Comparison of ENCODE assay signal across 8 cellular contexts in the genomic region with DNA sequence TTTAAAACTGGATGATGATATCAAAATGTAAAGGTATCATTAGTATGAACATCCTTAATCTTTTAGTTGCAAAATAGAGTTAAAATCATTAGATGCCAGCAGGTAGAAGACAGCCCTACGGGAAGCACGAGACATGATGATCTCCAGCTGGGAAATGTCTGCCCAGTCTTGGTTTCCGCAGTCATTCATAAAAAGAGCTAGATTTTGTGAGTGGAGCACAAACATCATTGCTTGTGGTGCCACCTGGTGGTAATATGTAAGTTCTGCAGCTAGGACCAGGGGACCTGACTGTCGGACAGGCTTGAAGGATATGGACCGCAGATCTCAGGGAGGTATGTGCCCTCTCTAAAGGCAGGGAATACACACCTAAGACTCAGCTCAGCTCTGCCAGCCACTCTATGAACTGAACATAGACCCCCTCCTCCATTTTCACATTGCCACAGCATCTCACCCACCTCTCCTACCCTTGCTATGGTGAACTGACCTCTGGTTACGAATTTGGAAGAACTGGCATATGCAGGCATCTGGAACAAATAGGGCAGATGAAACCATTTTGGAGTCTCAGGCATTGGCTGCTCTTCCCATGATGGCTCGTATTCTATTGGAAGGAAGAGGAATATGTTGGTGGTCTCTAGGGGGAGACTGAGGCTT. TPM values are rescaled to one million over a fixed set of nuclear protein-coding genes. Genes with fewer than 3 reads are reported as not detected.
DNase-seq lines count a peak whose midpoint lies in the region; ATAC-seq, FAIRE-seq and TF ChIP-seq lines count a peak whose summit lies in the region.

No MANE protein-coding gene starts in this region.

- no peak overlapping the region for H3K27ac ChIP-seq in GM23338 (ENCODE audit: low read depth)
- no peak overlapping the region for H3K27ac ChIP-seq in K562 (ENCODE audit: extremely low read depth, low read depth, low read length)
- no peak overlapping the region for H3K27ac ChIP-seq in gastrocnemius medialis

- peaks cover 12% of the 10 kb centered on the region for H3K4me1 Mint-ChIP-seq in Caco-2 (ENCODE audit: low read depth, unreplicated experiment)
- peaks cover 12% of the 10 kb centered on the region; the same call in 2 of the 3 replicates for H3K4me1 Mint-ChIP-seq in GM23338
- H3K4me1 Mint-ChIP-seq in T-helper 2 cell treated with Interferon-gamma antibody and Interleukin-4, amounts not matched to agents 5 μg/mL and 100 μg/mL, for 36 hours (ENCODE audit: low read depth): peaks cover 50% of the 10 kb centered on the region

- H3K9me3 ChIP-seq in Caco-2 (no peaks in the 10 kb centered on the region), K562 (replicated peaks; ENCODE audit: control insufficient read depth, insufficient read depth, low read depth, low read length) (no peaks in the 10 kb centered on the region), gastrocnemius medialis (no peaks in the 10 kb centered on the region)

- intact Hi-C loops in Caco-2 (cut with micrococcal nuclease; ENCODE audit: unreplicated experiment) (loop anchor here (1.0 to 5.0 kb wide), 7 partner anchors 45 to 281 kb away; a partner anchor contains a TSS), K562 (cut with micrococcal nuclease) (loop anchor here (1.0 to 5.0 kb wide), 8 partner anchors 70 to 585 kb away; a partner anchor contains a TSS), gastrocnemius medialis (cut with DNase I; ENCODE audit: low total_unique reads) (loop anchor here (1.0 to 10.0 kb wide), 4 partner anchors 47 to 278 kb away; a partner anchor contains a TSS)

- H3K79me2 ChIP-seq in GM23338 (replicated peaks; ENCODE audit: insufficient read depth) (no peaks in the 10 kb centered on the region), K562 (ENCODE audit: control insufficient read depth, insufficient read depth, low read length) (no peaks in the 10 kb centered on the region)

- H3K27me3 ChIP-seq in Caco-2 (replicated peaks; ENCODE audit: control insufficient read depth, insufficient read depth, low read length) (peaks cover 2% of the 10 kb centered on the region; the same call in 1 of the 2 replicates), GM23338 (ENCODE audit: insufficient read depth) (peaks cover 30% of the 10 kb centered on the region), K562 (ENCODE audit: control insufficient read depth in 2 of 2, insufficient read depth in 2 of 2, low read length in 2 of 2) (peaks cover 45 to 63% of the 10 kb centered on the region in 2 experiments), gastrocnemius medialis (peaks cover 0 to 4% (median 0%) of the 10 kb centered on the region in 3 donors)

- no peak overlapping the region for H3K4me2 ChIP-seq in GM23338
- no peak overlapping the region for H3K4me2 ChIP-seq in K562 (ENCODE audit: insufficient read depth, low read length)

- H2AFZ ChIP-seq in GM23338 (peak overlapping the region; percentile 35; the same call in 1 of the 2 replicates), K562 (ENCODE audit: low read depth, low read length) (no peak overlapping the region)

- CTCF ChIA-PET in Caco-2 (lab: Charles Lee) (interaction anchor here (0.6 to 2.7 kb wide), 44 partner anchors 11 to 1317 kb away, joined by 3 to 68 read pairs (median 4); a partner anchor contains a TSS), K562 (lab: Yijun Ruan, JAX; ENCODE audit: low intra/inter-chr PET ratio) (interaction anchor here (0.5 to 3.8 kb wide), 23 partner anchors 20 to 653 kb away, joined by 3 to 43 read pairs (median 5); a partner anchor contains a TSS)

- 0 out of 2 replicates have a peak, but pooled peaks cover 4% of the 10 kb centered on the region for H3K9me2 ChIP-seq in GM23338 (ENCODE audit: insufficient read depth)

- TF ChIP-seq RAD21 in K562 (CRISPR knock-in tag; conservative IDR thresholded peaks at IDR 0.05 in 1 of 2, IDR thresholded peaks at IDR 0.05 in 1 of 2): peak; percentile 87 to 94

- H3K36me3 Mint-ChIP-seq in Caco-2 (ENCODE audit: insufficient read depth, unreplicated experiment) (no peaks in the 10 kb centered on the region), GM23338 (ENCODE audit: low read depth) (no peaks in the 10 kb centered on the region)
- H3K36me3 Mint-ChIP-seq in T-helper 2 cell treated with Interferon-gamma antibody and Interleukin-4, amounts not matched to agents 5 μg/mL and 100 μg/mL, for 36 hours (ENCODE audit: low read depth): peaks cover 68% of the 10 kb centered on the region

- H3K27ac Mint-ChIP-seq in Caco-2 (ENCODE audit: unreplicated experiment): no peak overlapping the region
- no peak overlapping the region for H3K27ac Mint-ChIP-seq in GM23338
- H3K27ac Mint-ChIP-seq in T-helper 2 cell treated with Interferon-gamma antibody and Interleukin-4, amounts not matched to agents 5 μg/mL and 100 μg/mL, for 36 hours: no peak overlapping the region

- H3K9me3 Mint-ChIP-seq in Caco-2 (ENCODE audit: unreplicated experiment) (no peaks in the 10 kb centered on the region), GM23338 (no peaks in the 10 kb centered on the region)
- no peaks in the 10 kb centered on the region for H3K9me3 Mint-ChIP-seq in T-helper 2 cell treated with Interferon-gamma antibody and Interleukin-4, amounts not matched to agents 5 μg/mL and 100 μg/mL, for 36 hours

- POLR2A ChIA-PET in Caco-2 (lab: Charles Lee): no interaction called here
- POLR2A ChIA-PET in K562 (lab: Yijun Ruan, JAX): interaction anchor here (0.8 to 1.4 kb wide), 4 partner anchors 20 to 280 kb away, joined by 3 to 5 read pairs (median 4); a partner anchor contains a TSS

- peak; percentile 75 to 81 for TF ChIP-seq CTCF in Caco-2 (IDR thresholded peaks at IDR 0.05; ENCODE audit: insufficient read depth in 1 of 2, low read depth in 1 of 2, low read length in 1 of 2, severe bottlenecking in 1 of 2, unreplicated experiment in 1 of 2)
- peak; percentile 75 to 89 for TF ChIP-seq CTCF in GM23338 (conservative IDR thresholded peaks at IDR 0.05; ENCODE audit: low read depth in 2 of 2)
- peak; percentile 90 to 92 (median 92) for TF ChIP-seq CTCF in K562 (IDR thresholded peaks at IDR 0.05 in 2 of 3, conservative IDR thresholded peaks at IDR 0.05 in 1 of 3; ENCODE audit: insufficient read depth in 2 of 3, low read depth in 1 of 3, low read length in 3 of 3)
- TF ChIP-seq CTCF in gastrocnemius medialis (IDR thresholded peaks at IDR 0.05 in 4 of 5, conservative IDR thresholded peaks at IDR 0.05 in 1 of 5): peak; percentile 76 to 88 (median 87)

- DNase-seq in Caco-2 (peak; percentile 82 to 83), GM23338 (ENCODE audit: low spot score) (peak; percentile 82), NCI-H2029 treated with DMSO at 0.1 percent for 48 hours (lab: John Stamatoyannopoulos, UW) (peak; percentile 62), K562 (ENCODE audit: extremely low read depth in 1 of 4, low spot score in 3 of 4) (peak; percentile 81 to 89 (median 84)), hypothalamus (lab: John Stamatoyannopoulos, UW) (peak in 36 of 51 donors; percentile 4 to 77 (median 44)), gastrocnemius medialis (peak; percentile 48 to 69)
- DNase-seq in T-helper 2 cell treated with Interferon-gamma antibody and Interleukin-4, amounts not matched to agents 5 μg/mL and 100 μg/mL, for 36 hours (ENCODE audit: low spot score): peak; percentile 49

- WGBS in K562 (ENCODE audit: insufficient coverage, low coverage, missing lambda C conversion rate): 12% methylated on average over 7 of the region's 7 CpGs

- H3K36me3 ChIP-seq in Caco-2 (ENCODE audit: control insufficient read depth, insufficient read depth, low read length): no peaks in the 10 kb centered on the region
- no peaks in the 10 kb centered on the region for H3K36me3 ChIP-seq in GM23338 (ENCODE audit: insufficient read depth)
- no peaks in the 10 kb centered on the region for H3K36me3 ChIP-seq in K562 (ENCODE audit: control insufficient read depth, insufficient read depth, low read length)
- no peaks in the 10 kb centered on the region for H3K36me3 ChIP-seq in gastrocnemius medialis

- in situ Hi-C loops in K562 (cut with MboI): loop anchor here (5.0 to 25.0 kb wide), 3 partner anchors 175 to 425 kb away; a partner anchor contains a TSS
- in situ Hi-C loops in gastrocnemius medialis (cut with MboI; ENCODE audit: low sequenced_read_pairs in 4 of 4): loop anchor here (5.0 to 10.0 kb wide), 7 partner anchors 48 to 280 kb away; a partner anchor contains a TSS

- FAIRE-seq in K562 (lab: Jason Lieb, UNC): peak; percentile 99

- peak; percentile 8; the same call in 2 of the 3 replicates for ATAC-seq in GM23338
- peak; percentile 81 for ATAC-seq in K562
- peak; percentile 55 to 56 for ATAC-seq in gastrocnemius medialis
- ATAC-seq in GM19467 (IDR thresholded peaks at IDR 0.05; ENCODE audit: unreplicated experiment): no peak

- no peak overlapping the region for H3K4me3 ChIP-seq in Caco-2 (ENCODE audit: low read depth, low read length)
- no peak overlapping the region for H3K4me3 ChIP-seq in GM23338
- H3K4me3 ChIP-seq in K562: no peak overlapping the region
- H3K4me3 ChIP-seq in gastrocnemius medialis: no peak overlapping the region

- H3K4me1 ChIP-seq in Caco-2 (0 out of 2 replicates have a peak, but pooled peaks cover 3% of the 10 kb centered on the region), GM23338 (ENCODE audit: insufficient read depth) (peaks cover 4% of the 10 kb centered on the region), K562 (replicated peaks in 1 of 2; ENCODE audit: control insufficient read depth in 2 of 2, insufficient read depth in 2 of 2, low read length in 2 of 2) (peaks cover 4 to 12% of the 10 kb centered on the region in 2 experiments; a peak in 3 of 5 replicates), gastrocnemius medialis (peaks cover 19 to 20% of the 10 kb centered on the region in 2 donors)

- TF ChIP-seq POLR2A in K562 (conservative IDR thresholded peaks at IDR 0.05) (no peak), gastrocnemius medialis (IDR thresholded peaks at IDR 0.05) (no peak)

- H4K20me1 ChIP-seq in GM23338 (replicated peaks; ENCODE audit: insufficient read depth) (no peaks in the 10 kb centered on the region), K562 (replicated peaks; ENCODE audit: control insufficient read depth, insufficient read depth, low read length) (0 out of 2 replicates have a peak, but pooled peaks cover 3% of the 10 kb centered on the region)

- H3K27me3 Mint-ChIP-seq in Caco-2 (ENCODE audit: insufficient read depth, unreplicated experiment) (peaks cover 20% of the 10 kb centered on the region), GM23338 (ENCODE audit: insufficient read depth, low read depth, poor library complexity) (peaks cover 19% of the 10 kb centered on the region)
- H3K27me3 Mint-ChIP-seq in T-helper 2 cell treated with Interferon-gamma antibody and Interleukin-4, amounts not matched to agents 5 μg/mL and 100 μg/mL, for 36 hours (ENCODE audit: low read depth): peaks cover 16% of the 10 kb centered on the region

- no peak overlapping the region for H3K4me3 Mint-ChIP-seq in Caco-2 (ENCODE audit: unreplicated experiment)
- H3K4me3 Mint-ChIP-seq in GM23338: no peak overlapping the region
- H3K4me3 Mint-ChIP-seq in T-helper 2 cell treated with Interferon-gamma antibody and Interleukin-4, amounts not matched to agents 5 μg/mL and 100 μg/mL, for 36 hours: no peak overlapping the region

- H3K9ac ChIP-seq in K562 (ENCODE audit: insufficient read depth in 1 of 2, low read depth in 2 of 2, low read length in 2 of 2): no peak overlapping the region

- TF ChIP-seq EP300 in K562 (IDR thresholded peaks at IDR 0.05; ENCODE audit: low read length): no peak

- H3F3A ChIP-seq in GM23338 (replicated peaks; ENCODE audit: low read depth): peaks cover 6% of the 10 kb centered on the region; the same call in 1 of the 2 replicates

- no peaks in the 10 kb centered on the region for H3K9me1 ChIP-seq in K562 (ENCODE audit: control insufficient read depth, insufficient read depth, low read length)

- BruUV-seq in Caco-2 (replicated peaks; lab: Mats Ljungman, UMichigan): no TSS peak
- no TSS peak for BruUV-seq in K562 (replicated peaks; lab: Mats Ljungman, UMichigan)

RNA-seq across cellular contexts. Expression of a gene that starts 9.2 kb away (rescaled TPM):
- total RNA-seq in Caco-2 (2022) (not detected in 2 replicates), K562 (2014; rRNA removed) (not detected in 2 replicates), K562 (2014; rRNA removed; fragmentation: Illumina TruSeq; extraction: Trizol) (not detected in 2 replicates), K562 (2015; rRNA removed; fragmentation: Illumina TruSeq; extraction: Trizol) (0.11 TPM in 1 of 2 replicates, not detected in the other), K562 (2021) (0.54 and 0.82 TPM in 2 replicates), gastrocnemius medialis (10 to 100 TPM in 1 of 4 donors, 1 to 10 TPM in 3; 2.1 to 10.2 (median 4.7) TPM)
- not detected in 2 replicates for total RNA-seq in GM23338 (2014; rRNA removed; shearing (Covaris generic))
- polyA plus RNA-seq in GM23338 (2016; fragmentation: Nextera tagmentation; extraction: Ambion mirVana) (0.43 and 0.84 TPM in 2 replicates), K562 (2011; rRNA removed) (not detected in 2 replicates), K562 (2014; fragmentation: Illumina TruSeq; extraction: Trizol) (0.30 and 0.32 TPM in 2 replicates), K562 (2014; fragmentation: Nextera tagmentation; extraction: Ambion mirVana) (under 1 TPM in 1 of 2 experiments, not detected in 1; 0.11 TPM), K562 (2014; rRNA removed) (not detected in 2 replicates)
- total RNA-seq in K562 (2011; cell fraction: chromatin; rRNA removed; ENCODE audit: low replicate concordance): not detected in 2 replicates
- total RNA-seq in K562 (2011; cell fraction: nucleolus; rRNA removed): not detected in 2 replicates
- total RNA-seq in K562 (2011; cell fraction: nucleoplasm; rRNA removed): not detected in 2 replicates
- 0.22 and 0.28 TPM in 2 replicates for polyA plus RNA-seq in K562 (2011; cell fraction: cytosol; rRNA removed)
- 0.25 and 0.26 TPM in 2 replicates for polyA plus RNA-seq in K562 (2011; cell fraction: nucleus; rRNA removed)
- polyA plus RNA-seq in K562 (2012): 0.16 and 0.55 TPM in 2 replicates
- polyA minus RNA-seq in K562 (2011; rRNA and poly(A)+ RNA removed): 0.32 TPM in 1 of 2 replicates, not detected in the other
- not detected in 2 replicates for polyA minus RNA-seq in K562 (2011; cell fraction: cytosol; rRNA and poly(A)+ RNA removed)
- polyA minus RNA-seq in K562 (2011; cell fraction: nucleus; rRNA and poly(A)+ RNA removed): not detected in 2 replicates

RNA-seq across cellular contexts. Expression of a gene that starts 15.3 kb away (rescaled TPM):
- total RNA-seq in Caco-2 (2022) (not detected in 2 replicates), K562 (2014; rRNA removed) (not detected in 2 replicates), K562 (2014; rRNA removed; fragmentation: Illumina TruSeq; extraction: Trizol) (not detected in 2 replicates), K562 (2015; rRNA removed; fragmentation: Illumina TruSeq; extraction: Trizol) (not detected in 2 replicates), K562 (2021) (not detected in 2 replicates), gastrocnemius medialis (not detected)
- not detected in 2 replicates for total RNA-seq in GM23338 (2014; rRNA removed; shearing (Covaris generic))
- polyA plus RNA-seq in GM23338 (2016; fragmentation: Nextera tagmentation; extraction: Ambion mirVana) (not detected in 2 replicates), K562 (2011; rRNA removed) (not detected in 2 replicates), K562 (2014; fragmentation: Illumina TruSeq; extraction: Trizol) (not detected in 2 replicates), K562 (2014; fragmentation: Nextera tagmentation; extraction: Ambion mirVana) (under 1 TPM in 1 of 2 experiments, not detected in 1; 0.04 TPM), K562 (2014; rRNA removed) (0.19 TPM in 1 of 2 replicates, not detected in the other)
- not detected in 2 replicates for total RNA-seq in K562 (2011; cell fraction: chromatin; rRNA removed; ENCODE audit: low replicate concordance)
- total RNA-seq in K562 (2011; cell fraction: nucleolus; rRNA removed): not detected in 2 replicates
- not detected in 2 replicates for total RNA-seq in K562 (2011; cell fraction: nucleoplasm; rRNA removed)
- polyA plus RNA-seq in K562 (2011; cell fraction: cytosol; rRNA removed): 0.04 and 0.06 TPM in 2 replicates
- polyA plus RNA-seq in K562 (2011; cell fraction: nucleus; rRNA removed): 0.07 TPM in 1 of 2 replicates, not detected in the other
- polyA plus RNA-seq in K562 (2012): 0.04 and 0.22 TPM in 2 replicates
- polyA minus RNA-seq in K562 (2011; rRNA and poly(A)+ RNA removed): not detected in 2 replicates
- not detected in 2 replicates for polyA minus RNA-seq in K562 (2011; cell fraction: cytosol; rRNA and poly(A)+ RNA removed)
- not detected in 2 replicates for polyA minus RNA-seq in K562 (2011; cell fraction: nucleus; rRNA and poly(A)+ RNA removed)

RNA-seq across cellular contexts. Expression of a gene that starts 33.7 kb away (rescaled TPM):
- not detected in 2 replicates for total RNA-seq in Caco-2 (2022)
- total RNA-seq in GM23338 (2014; rRNA removed; shearing (Covaris generic)): not detected in 2 replicates
- polyA plus RNA-seq in GM23338 (2016; fragmentation: Nextera tagmentation; extraction: Ambion mirVana): not detected in 2 replicates
- not detected in 2 replicates for total RNA-seq in K562 (2011; cell fraction: chromatin; rRNA removed; ENCODE audit: low replicate concordance)
- not detected in 2 replicates for total RNA-seq in K562 (2011; cell fraction: nucleolus; rRNA removed)
- total RNA-seq in K562 (2011; cell fraction: nucleoplasm; rRNA removed): not detected in 2 replicates
- 0.05 TPM in 1 of 2 replicates, not detected in the other for total RNA-seq in K562 (2014; rRNA removed)
- total RNA-seq in K562 (2014; rRNA removed; fragmentation: Illumina TruSeq; extraction: Trizol): not detected in 2 replicates
- 0.04 TPM in 1 of 2 replicates, not detected in the other for total RNA-seq in K562 (2015; rRNA removed; fragmentation: Illumina TruSeq; extraction: Trizol)
- total RNA-seq in K562 (2021): 1.5 and 2.7 TPM in 2 replicates
- not detected in 2 replicates for polyA plus RNA-seq in K562 (2011; rRNA removed)
- 0.01 TPM in 1 of 2 replicates, not detected in the other for polyA plus RNA-seq in K562 (2011; cell fraction: cytosol; rRNA removed)
- not detected in 2 replicates for polyA plus RNA-seq in K562 (2011; cell fraction: nucleus; rRNA removed)
- polyA plus RNA-seq in K562 (2012): 0.05 and 0.10 TPM in 2 replicates
- polyA plus RNA-seq in K562 (2014; fragmentation: Illumina TruSeq; extraction: Trizol): 0.03 TPM in 1 of 2 replicates, not detected in the other
- under 1 TPM; 0.01 to 0.03 TPM for polyA plus RNA-seq in K562 (2014; fragmentation: Nextera tagmentation; extraction: Ambion mirVana)
- polyA plus RNA-seq in K562 (2014; rRNA removed): not detected in 2 replicates
- not detected in 2 replicates for polyA minus RNA-seq in K562 (2011; rRNA and poly(A)+ RNA removed)
- polyA minus RNA-seq in K562 (2011; cell fraction: cytosol; rRNA and poly(A)+ RNA removed): not detected in 2 replicates
- polyA minus RNA-seq in K562 (2011; cell fraction: nucleus; rRNA and poly(A)+ RNA removed): not detected in 2 replicates
- total RNA-seq in gastrocnemius medialis: 10 to 100 TPM in 1 of 4 donors, under 1 TPM in 2, not detected in 1; 0.10 to 28.4 (median 0.11) TPM

RNA-seq across cellular contexts. Expression of a gene that starts 47.1 kb away (rescaled TPM):
- total RNA-seq in Caco-2 (2022) (not detected in 2 replicates), K562 (2014; rRNA removed) (not detected in 2 replicates), K562 (2014; rRNA removed; fragmentation: Illumina TruSeq; extraction: Trizol) (not detected in 2 replicates), K562 (2015; rRNA removed; fragmentation: Illumina TruSeq; extraction: Trizol) (not detected in 2 replicates), K562 (2021) (not detected in 2 replicates), gastrocnemius medialis (not detected)
- total RNA-seq in GM23338 (2014; rRNA removed; shearing (Covaris generic)): not detected in 2 replicates
- polyA plus RNA-seq in GM23338 (2016; fragmentation: Nextera tagmentation; extraction: Ambion mirVana) (not detected in 2 replicates), K562 (2011; rRNA removed) (not detected in 2 replicates), K562 (2014; fragmentation: Illumina TruSeq; extraction: Trizol) (not detected in 2 replicates), K562 (2014; fragmentation: Nextera tagmentation; extraction: Ambion mirVana) (not detected), K562 (2014; rRNA removed) (not detected in 2 replicates)
- total RNA-seq in K562 (2011; cell fraction: chromatin; rRNA removed; ENCODE audit: low replicate concordance): not detected in 2 replicates
- total RNA-seq in K562 (2011; cell fraction: nucleolus; rRNA removed): not detected in 2 replicates
- not detected in 2 replicates for total RNA-seq in K562 (2011; cell fraction: nucleoplasm; rRNA removed)
- polyA plus RNA-seq in K562 (2011; cell fraction: cytosol; rRNA removed): not detected in 2 replicates
- polyA plus RNA-seq in K562 (2011; cell fraction: nucleus; rRNA removed): not detected in 2 replicates
- polyA plus RNA-seq in K562 (2012): not detected in 2 replicates
- polyA minus RNA-seq in K562 (2011; rRNA and poly(A)+ RNA removed): not detected in 2 replicates
- not detected in 2 replicates for polyA minus RNA-seq in K562 (2011; cell fraction: cytosol; rRNA and poly(A)+ RNA removed)
- not detected in 2 replicates for polyA minus RNA-seq in K562 (2011; cell fraction: nucleus; rRNA and poly(A)+ RNA removed)

RNA-seq across cellular contexts. Expression of a gene that starts 57.7 kb away (rescaled TPM):
- total RNA-seq in Caco-2 (2022) (0.18 TPM in 1 of 2 replicates, not detected in the other), K562 (2014; rRNA removed) (not detected in 2 replicates), K562 (2014; rRNA removed; fragmentation: Illumina TruSeq; extraction: Trizol) (not detected in 2 replicates), K562 (2015; rRNA removed; fragmentation: Illumina TruSeq; extraction: Trizol) (not detected in 2 replicates), K562 (2021) (not detected in 2 replicates), gastrocnemius medialis (not detected)
- total RNA-seq in GM23338 (2014; rRNA removed; shearing (Covaris generic)): not detected in 2 replicates
- polyA plus RNA-seq in GM23338 (2016; fragmentation: Nextera tagmentation; extraction: Ambion mirVana) (not detected in 2 replicates), K562 (2011; rRNA removed) (not detected in 2 replicates), K562 (2014; fragmentation: Illumina TruSeq; extraction: Trizol) (not detected in 2 replicates), K562 (2014; fragmentation: Nextera tagmentation; extraction: Ambion mirVana) (not detected), K562 (2014; rRNA removed) (not detected in 2 replicates)
- total RNA-seq in K562 (2011; cell fraction: chromatin; rRNA removed; ENCODE audit: low replicate concordance): not detected in 2 replicates
- not detected in 2 replicates for total RNA-seq in K562 (2011; cell fraction: nucleolus; rRNA removed)
- total RNA-seq in K562 (2011; cell fraction: nucleoplasm; rRNA removed): not detected in 2 replicates
- polyA plus RNA-seq in K562 (2011; cell fraction: cytosol; rRNA removed): not detected in 2 replicates
- not detected in 2 replicates for polyA plus RNA-seq in K562 (2011; cell fraction: nucleus; rRNA removed)
- polyA plus RNA-seq in K562 (2012): not detected in 2 replicates
- not detected in 2 replicates for polyA minus RNA-seq in K562 (2011; rRNA and poly(A)+ RNA removed)
- not detected in 2 replicates for polyA minus RNA-seq in K562 (2011; cell fraction: cytosol; rRNA and poly(A)+ RNA removed)
- polyA minus RNA-seq in K562 (2011; cell fraction: nucleus; rRNA and poly(A)+ RNA removed): not detected in 2 replicates
